Comparison of ENCODE assay signal across 8 cellular contexts in the genomic region with DNA sequence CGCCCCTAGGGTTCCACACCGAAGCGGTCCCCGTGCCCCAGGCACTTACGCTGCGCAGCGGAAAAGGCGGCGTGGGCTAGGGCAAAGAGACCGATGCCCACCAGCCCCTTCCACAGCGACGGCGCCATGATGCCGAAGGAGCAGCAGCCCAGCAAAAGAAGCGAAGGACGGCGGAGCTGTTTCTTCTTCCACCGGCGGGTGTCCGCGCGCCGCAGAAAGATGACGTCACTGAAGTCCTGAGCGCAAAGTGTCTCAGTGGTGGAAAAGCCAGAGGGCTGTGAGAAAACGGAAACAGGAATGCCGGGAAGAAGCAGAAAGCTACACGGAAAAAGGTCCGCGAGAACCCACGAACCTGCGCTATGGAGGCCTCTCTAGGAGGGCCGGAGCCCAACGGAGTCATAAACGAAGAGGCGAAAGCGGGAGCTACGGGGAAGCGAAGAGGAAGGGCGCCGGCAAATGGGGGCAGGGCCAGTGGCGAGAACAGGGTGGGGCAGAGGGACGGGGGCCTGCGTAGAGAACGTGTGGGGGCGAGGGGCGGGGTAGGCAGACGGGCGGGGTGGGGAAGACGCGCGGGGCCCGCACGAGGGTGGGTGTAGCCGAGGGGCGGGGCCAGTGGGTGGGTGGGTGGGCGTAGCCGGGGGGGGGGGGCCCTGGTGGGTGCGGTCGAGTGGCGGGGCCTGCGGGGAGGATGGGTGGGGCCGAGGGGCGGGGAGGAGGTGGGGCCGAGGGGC. TPM values are rescaled to one million over a fixed set of nuclear protein-coding genes. Genes with fewer than 3 reads are reported as not detected.
DNase-seq lines count a peak whose midpoint lies in the region; ATAC-seq and TF ChIP-seq lines count a peak whose summit lies in the region.

Gene MMGT1, minus strand, starts transcription at position 441 of the 731 bp plus-strand sequence. Its CDS starts 313 bp downstream, at position 128.

- DNase-seq in AG09319 (ENCODE audit: extremely low read depth, low read depth) (peak; percentile 58), NCI-H510A (lab: John Stamatoyannopoulos, UW) (peak; percentile 63), cerebellum (ENCODE audit: low spot score) (peak; percentile 73), kidney epithelial cell (ENCODE audit: low read depth) (peak; percentile 51)
- DNase-seq in activated CD4-positive, alpha-beta T cell treated with anti-CD3 and anti-CD28 coated beads for 24 hours (ENCODE audit: low read depth in 2 of 2), result peak; percentile 63 to 69
- peak; percentile 87 for DNase-seq in stimulated activated CD4-positive, alpha-beta T cell treated with anti-CD3 and anti-CD28 coated beads, Interleukin-15, amount 100 ng/mL, for 24 hours

- peak within 1 kb of the TSS; percentile 87 for H3K4me3 ChIP-seq in kidney epithelial cell (ENCODE audit: low read depth, low read length)

- no peaks in the 10 kb centered on the region for H3K27me3 ChIP-seq in kidney epithelial cell (ENCODE audit: control insufficient read depth, insufficient read depth, low read length)

- H3K36me3 ChIP-seq in kidney epithelial cell (ENCODE audit: control insufficient read depth, insufficient read depth, low read length), result no peaks in the 10 kb centered on the region

- ATAC-seq in HG03378 (IDR thresholded peaks at IDR 0.05; ENCODE audit: unreplicated experiment), result peak; percentile 76

- TF ChIP-seq CTCF in AG09319 (IDR thresholded peaks at IDR 0.05; ENCODE audit: low read depth, low read length), result no peak
- TF ChIP-seq CTCF in kidney epithelial cell (IDR thresholded peaks at IDR 0.05; ENCODE audit: insufficient read depth, low read length, poor library complexity, severe bottlenecking), result no peak

- peak; percentile 56 for TF ChIP-seq POLR2A in GM19099 (IDR thresholded peaks at IDR 0.05; ENCODE audit: extremely low read depth, insufficient read length, low read depth)

RNA-seq across cellular contexts. Expression of gene MMGT1, which starts in this region (rescaled TPM):
- total RNA-seq in cerebellum (16.1 TPM), kidney epithelial cell (24.4 TPM in 2 replicates)

Comparison
In these comparisons a context has a peak if more than half of its experiments do, and no peak if none do; other contexts are left out.
1. Peak in every context shown above with its lines: DNase-seq, ATAC-seq and H3K4me3 ChIP-seq.